In the genomic region with DNA sequence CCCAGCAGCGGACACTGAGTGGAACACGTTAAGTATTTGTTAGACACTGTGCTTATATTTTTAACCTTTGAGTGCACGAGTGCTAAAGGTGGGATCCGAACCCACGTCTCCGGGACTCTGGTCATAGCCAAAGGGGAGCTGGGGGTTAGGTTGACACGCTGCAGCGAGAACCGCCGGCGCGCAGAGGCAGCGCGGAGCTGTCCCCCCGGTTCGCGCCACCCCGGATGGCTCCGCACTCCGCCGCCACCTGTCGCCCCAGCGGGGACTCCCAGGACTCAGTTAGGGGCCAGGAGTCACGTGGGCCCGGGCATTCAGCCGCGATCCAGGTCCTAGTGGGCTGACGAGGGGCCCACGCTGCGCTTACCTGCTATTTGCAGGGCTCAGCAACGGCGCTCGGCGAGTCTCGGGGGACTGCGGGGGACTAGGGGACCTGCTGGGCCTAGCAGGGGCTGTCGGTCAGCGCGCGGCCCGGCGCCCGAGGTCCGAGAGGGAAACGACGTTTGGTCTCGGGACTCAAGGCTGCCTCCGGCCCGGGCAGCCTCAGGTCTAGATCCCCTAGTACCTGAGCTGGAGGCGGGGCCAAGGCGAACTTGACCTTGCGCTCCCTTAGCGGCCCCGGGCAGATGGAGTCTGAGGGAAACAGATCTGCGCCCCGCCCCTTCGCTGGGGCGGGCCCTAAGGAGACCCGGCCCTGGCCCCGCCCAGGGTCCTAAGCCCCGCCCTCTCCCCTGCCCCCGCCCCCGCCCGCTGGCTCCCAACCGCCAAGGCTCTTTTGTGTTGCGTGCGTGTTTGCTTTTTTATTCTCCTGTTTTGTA, we compare ENCODE assay signal across 8 cellular contexts. TPM values are rescaled to one million over a fixed set of nuclear protein-coding genes. Genes with fewer than 3 reads are reported as not detected.
A peak's percentile ranks its signal among the peaks of the same experiment; 100 is the strongest.
DNase-seq lines count a peak whose midpoint lies in the region; ATAC-seq and TF ChIP-seq lines count a peak whose summit lies in the region.

NMNAT3 (minus strand) TSS at position 632 of the 815 bp plus-strand sequence. CDS start 50,248 bp downstream, outside the sequence.

- H3K27me3 Mint-ChIP-seq in chondrocyte (ENCODE audit: low read depth), result peaks cover 3% of the 10 kb centered on the region

- H3K9me3 Mint-ChIP-seq in chondrocyte (ENCODE audit: low read depth), result no peaks in the 10 kb centered on the region

- H3K4me3 Mint-ChIP-seq in chondrocyte (ENCODE audit: unreplicated experiment), result peak within 1 kb of the TSS; percentile 75

- TF ChIP-seq CTCF in GM13977 (IDR thresholded peaks at IDR 0.05; ENCODE audit: extremely low read depth, insufficient read depth, missing control alignments) (peak; percentile 21), chondrocyte (IDR thresholded peaks at IDR 0.05) (no peak)

- peak; percentile 98 for ATAC-seq in HG02870 (IDR thresholded peaks at IDR 0.05; ENCODE audit: unreplicated experiment)

- DNase-seq in GM13977 (ENCODE audit: low spot score), result peak; percentile 85
- DNase-seq in NCI-H1930 (lab: John Stamatoyannopoulos, UW), result peak; percentile 84 to 85
- peak; percentile 71 to 76 for DNase-seq in activated CD4-positive, alpha-beta T cell treated with anti-CD3 and anti-CD28 coated beads for 24 hours (ENCODE audit: low read depth in 2 of 2)
- DNase-seq in chondrocyte (ENCODE audit: low spot score), result peak; percentile 90
- DNase-seq in kidney tubule cell (ENCODE audit: low spot score), result peak; percentile 90
- peak; percentile 47 to 74 for DNase-seq in stimulated activated CD4-positive, alpha-beta T cell treated with anti-CD3 and anti-CD28 coated beads, Interleukin-15, amount 100 ng/mL, for 48 hours (ENCODE audit: low read depth in 2 of 2)
- no peak for DNase-seq in SK-N-DZ (ENCODE audit: low spot score)

- H3K27ac Mint-ChIP-seq in chondrocyte (ENCODE audit: unreplicated experiment), result no peak within 1 kb of the TSS

- H3K36me3 Mint-ChIP-seq in chondrocyte (ENCODE audit: low read depth), result no peaks in the 10 kb centered on the region

- peaks cover 3% of the 10 kb centered on the region for H3K4me1 Mint-ChIP-seq in chondrocyte (ENCODE audit: low read depth)

- in situ Hi-C loops in GM13977 (cut with MboI; ENCODE audit: low pct_unique_long_range_greater_than_20kb, low sequenced_read_pairs, unreplicated experiment), result no loop called here

RNA-seq across cellular contexts. Expression of gene NMNAT3, which starts in this region (rescaled TPM):
- total RNA-seq in chondrocyte, result 2.0 to 2.7 TPM (median 2.0 TPM) in 3 replicates
- polyA plus RNA-seq in SK-N-DZ (2014; cell fraction: cytosol; rRNA removed), result not detected in 2 replicates
- polyA plus RNA-seq in SK-N-DZ (2014; cell fraction: nucleus; rRNA removed), result not detected in 2 replicates
